In the genomic region with DNA sequence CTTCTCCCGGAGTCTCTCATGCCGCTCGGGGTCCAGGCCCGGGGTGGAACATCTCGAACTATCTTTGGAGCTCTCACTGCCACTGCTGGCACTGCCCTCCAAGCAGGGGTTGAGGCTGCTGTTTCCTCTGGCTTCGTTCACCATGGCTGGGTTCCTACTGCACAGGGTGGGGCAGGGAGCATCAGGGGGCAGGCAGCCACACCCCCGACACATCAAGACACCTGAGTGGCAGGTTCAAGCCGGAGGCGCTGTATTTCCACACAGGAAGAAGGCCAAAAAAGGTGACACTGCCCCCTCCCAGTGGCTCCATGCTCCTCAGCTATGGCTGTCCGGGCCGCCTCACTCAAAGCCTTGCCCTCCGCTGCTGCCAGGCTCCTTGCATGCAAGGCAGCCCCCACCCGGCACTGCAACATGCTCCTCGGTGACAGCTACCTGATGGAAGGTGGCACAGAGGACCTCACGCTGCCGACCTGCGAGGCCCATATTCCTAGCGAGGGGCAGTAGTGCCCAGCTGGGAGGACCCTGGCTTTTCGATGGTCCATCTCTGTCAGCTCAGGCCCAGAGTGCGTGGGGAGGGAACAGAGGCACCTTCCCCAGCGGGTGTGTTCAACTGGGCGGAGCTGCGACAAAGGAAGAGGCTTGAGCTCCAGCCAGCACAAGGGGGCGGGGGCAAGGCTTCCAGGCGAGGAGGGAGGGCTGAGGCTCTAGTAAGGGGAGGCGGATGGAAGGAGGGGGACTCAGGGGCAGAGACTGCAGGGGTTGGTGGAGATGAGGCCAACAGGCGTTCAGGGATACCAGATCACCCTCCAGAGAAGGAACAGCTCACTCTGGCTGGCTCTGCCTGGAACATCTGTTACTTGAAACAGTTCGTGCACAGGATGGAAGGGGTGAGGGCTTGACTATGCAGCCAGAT, we compare ENCODE assay signal across 8 cellular contexts. TPM values are rescaled to one million over a fixed set of nuclear protein-coding genes. Genes with fewer than 3 reads are reported as not detected.
DNase-seq lines count a peak whose midpoint lies in the region; ATAC-seq, FAIRE-seq and TF ChIP-seq lines count a peak whose summit lies in the region.

No MANE protein-coding gene starts in this region.

- H3K9me3 ChIP-seq in Loucy (ENCODE audit: insufficient read depth, low read depth, low read length) (no peaks in the 10 kb centered on the region), GM12878 (replicated peaks; ENCODE audit: control insufficient read depth, insufficient read depth, low read length) (no peaks in the 10 kb centered on the region)

- TF ChIP-seq RAD21 in GM12878 (IDR thresholded peaks at IDR 0.05; ENCODE audit: insufficient read depth, low read depth, low read length) = no peak

- peaks cover 19% of the 10 kb centered on the region for H4K20me1 ChIP-seq in Loucy (ENCODE audit: insufficient read depth, low read length, poor library complexity, severe bottlenecking)
- no peaks in the 10 kb centered on the region for H4K20me1 ChIP-seq in GM12878 (ENCODE audit: control insufficient read depth, insufficient read depth)

- H2AFZ ChIP-seq in Loucy (ENCODE audit: low read length) (peak overlapping the region; percentile 29; the same call in 1 of the 2 replicates), GM12878 (ENCODE audit: control insufficient read depth, low read depth, low read length) (peak overlapping the region; percentile 60)

- no peak for TF ChIP-seq EP300 in GM12878 (IDR thresholded peaks at IDR 0.05; ENCODE audit: borderline replicate concordance in 1 of 2, control insufficient read depth in 1 of 2, low read depth in 2 of 2, low read length in 2 of 2)

- H3K9me2 ChIP-seq in Loucy (replicated peaks; ENCODE audit: low read depth, low read length) = no peaks in the 10 kb centered on the region

- H3K79me2 ChIP-seq in Loucy (ENCODE audit: insufficient read depth, low read length) (peaks cover 38% of the 10 kb centered on the region), GM12878 (ENCODE audit: control insufficient read depth, insufficient read depth, low read length) (peaks cover 33% of the 10 kb centered on the region)

- H3F3A ChIP-seq in Loucy (ENCODE audit: low read depth) = no peaks in the 10 kb centered on the region

- TF ChIP-seq POLR2A in GM12878 (IDR thresholded peaks at IDR 0.05; ENCODE audit: low read depth, low read length) = peak; percentile 65

- intact Hi-C loops in GM12878 (cut with micrococcal nuclease; ENCODE audit: unreplicated experiment) = no loop called here

- peak overlapping the region; percentile 95 for H3K4me2 ChIP-seq in Loucy (ENCODE audit: low read depth, low read length, poor library complexity, severe bottlenecking)
- peak overlapping the region; percentile 86 for H3K4me2 ChIP-seq in GM12878 (ENCODE audit: control insufficient read depth, insufficient read depth)

- H3K36me3 ChIP-seq in Loucy (ENCODE audit: insufficient read depth, low read length) (no peaks in the 10 kb centered on the region), GM12878 (ENCODE audit: control insufficient read depth in 2 of 2, insufficient read depth in 2 of 2, low read length in 1 of 2) (peaks cover 0 to 2% of the 10 kb centered on the region in 2 experiments; a peak in 3 of 4 replicates)

- TSS peak; percentile 45 for BruUV-seq in GM12878 (replicated peaks; lab: Mats Ljungman, UMichigan)

- RAD21 ChIA-PET in GM12878 (lab: Charles Lee; ENCODE audit: unreplicated experiment) = interaction anchor here (0.6 to 1.6 kb wide), 8 partner anchors 11 to 164 kb away, joined by 3 to 11 read pairs (median 3); a partner anchor contains a TSS

- SMC1A ChIA-PET in GM12878 (lab: Charles Lee; ENCODE audit: uncharacterized antibody, unreplicated experiment) = interaction anchor here (0.9 to 1.3 kb wide), 2 partner anchors 11 to 66 kb away, joined by 3 to 5 read pairs; no protein-coding TSS in a partner anchor

- ATAC-seq in GM12878 (peak; percentile 66), GM21717 (IDR thresholded peaks at IDR 0.05; ENCODE audit: unreplicated experiment) (no peak), HG03457 (IDR thresholded peaks at IDR 0.05; ENCODE audit: unreplicated experiment) (no peak)

- 14% methylated on average over 23 of the region's 28 CpGs for WGBS in GM12878 (ENCODE audit: insufficient coverage, insufficient replicate concordance, low lambda C conversion rate, missing lambda C conversion rate)

- H3K9ac ChIP-seq in Loucy (ENCODE audit: low read depth, low read length, poor library complexity, severe bottlenecking) (peak overlapping the region; percentile 87), GM12878 (ENCODE audit: control insufficient read depth, insufficient read depth, low read length) (peak overlapping the region; percentile 32; the same call in 1 of the 2 replicates)

- no peak for TF ChIP-seq CTCF in GM12864 (IDR thresholded peaks at IDR 0.05; ENCODE audit: low read depth, low read length, missing control alignments)
- TF ChIP-seq CTCF in Loucy (conservative IDR thresholded peaks at IDR 0.05; ENCODE audit: low read length) = no peak
- TF ChIP-seq CTCF in GM12878 (IDR thresholded peaks at IDR 0.05 in 2 of 3, conservative IDR thresholded peaks at IDR 0.05 in 1 of 3; ENCODE audit: control insufficient read depth in 2 of 3, extremely low read depth in 1 of 3, insufficient read depth in 1 of 3, low read depth in 3 of 3, low read length in 3 of 3) = no peak
- no peak for TF ChIP-seq CTCF in retinal pigment epithelial cell (conservative IDR thresholded peaks at IDR 0.05; ENCODE audit: low read depth, low read length)

- peak; percentile 37 for DNase-seq in GM12864 (ENCODE audit: low read depth)
- DNase-seq in T1000 (lab: John Stamatoyannopoulos, UW) = peak; percentile 83
- peak; percentile 42 for DNase-seq in GM12878 (ENCODE audit: low read depth, low spot score)
- peak; percentile 81 for DNase-seq in iPS DF 19.7 (ENCODE audit: low read depth, low spot score)
- DNase-seq in retinal pigment epithelial cell (ENCODE audit: low read depth) = peak; percentile 83

- H3K27ac ChIP-seq in GM12878 (ENCODE audit: control insufficient read depth, insufficient read depth) = peak overlapping the region; percentile 24; the same call in 1 of the 2 replicates

- in situ Hi-C loops in GM12878 (cut with MboI) = no loop called here

- POLR2A ChIA-PET in GM12878 (lab: Charles Lee) = interaction anchor here (0.6 to 2.0 kb wide), 9 partner anchors 9 to 528 kb away, joined by 3 to 20 read pairs (median 4); no protein-coding TSS in a partner anchor

- peak overlapping the region; percentile 57 for H3K4me3 ChIP-seq in GM12864 (ENCODE audit: low read depth, low read length)
- peak overlapping the region; percentile 89 for H3K4me3 ChIP-seq in Loucy (ENCODE audit: low read length, poor library complexity, severe bottlenecking)
- peak overlapping the region; percentile 56 for H3K4me3 ChIP-seq in GM12878
- H3K4me3 ChIP-seq in retinal pigment epithelial cell (ENCODE audit: low read length) = peak overlapping the region; percentile 68

- H3K4me1 ChIP-seq in Loucy (ENCODE audit: insufficient read depth, low read length, poor library complexity, severe bottlenecking) (peaks cover 52% of the 10 kb centered on the region), GM12878 (ENCODE audit: control insufficient read depth, insufficient read depth, low read length) (peaks cover 8% of the 10 kb centered on the region)

- CTCF ChIA-PET in GM12878 (lab: Yijun Ruan, JAX) = interaction anchor here (1.1 to 1.4 kb wide), 2 partner anchors 19 to 121 kb away, joined by 3 read pairs; no protein-coding TSS in a partner anchor

- peak; percentile 68 for FAIRE-seq in GM12878 (lab: Jason Lieb, UNC)

- H3K27me3 ChIP-seq in Loucy (ENCODE audit: insufficient read depth, low read length, poor library complexity, severe bottlenecking) (no peaks in the 10 kb centered on the region), GM12878 (replicated peaks in 1 of 2; ENCODE audit: control insufficient read depth in 2 of 2, insufficient read depth in 2 of 2, low read length in 1 of 2) (no peaks in the 10 kb centered on the region)

RNA-seq across cellular contexts. Expression of a gene that starts 2.5 kb away (rescaled TPM):
- total RNA-seq in GM12878 (2013; cell fraction: nucleolus; rRNA removed) = 64.5 and 71.1 TPM in 2 replicates
- total RNA-seq in GM12878 (2014; rRNA removed) = 16.1 and 16.8 TPM in 2 replicates
- 9.7 and 10.0 TPM in 2 replicates for total RNA-seq in GM12878 (2014; rRNA removed; fragmentation: Illumina TruSeq; extraction: Trizol)
- 15.8 and 16.6 TPM in 2 replicates for total RNA-seq in GM12878 (2021)
- 5.1 TPM for polyA plus RNA-seq in GM12878 (2011; ENCODE audit: low read depth)
- polyA plus RNA-seq in GM12878 (2011; rRNA removed) = 8.0 and 13.1 TPM in 2 replicates
- 11.3 and 14.2 TPM in 2 replicates for polyA plus RNA-seq in GM12878 (2011; cell fraction: cytosol; rRNA removed)
- 20.6 and 23.7 TPM in 2 replicates for polyA plus RNA-seq in GM12878 (2011; cell fraction: nucleus; rRNA removed)
- polyA plus RNA-seq in GM12878 (2012) = 10.9 and 11.0 TPM in 2 replicates
- 5.0 and 9.0 TPM in 2 replicates for polyA plus RNA-seq in GM12878 (2014; fragmentation: Illumina TruSeq; extraction: Trizol)
- polyA plus RNA-seq in GM12878 (2014; fragmentation: Nextera tagmentation; extraction: Ambion mirVana) = 1 to 10 TPM; 1.0 to 1.2 TPM
- polyA plus RNA-seq in GM12878 (2014; rRNA removed) = 14.1 and 15.1 TPM in 2 replicates
- 1 to 10 TPM; 8.1 to 9.2 TPM for polyA plus RNA-seq in GM12878 (2016; fragmentation: Nextera tagmentation; extraction: Ambion mirVana)
- 27.2 and 43.1 TPM in 2 replicates for polyA minus RNA-seq in GM12878 (2011; rRNA and poly(A)+ RNA removed)
- polyA minus RNA-seq in GM12878 (2011; cell fraction: cytosol; rRNA and poly(A)+ RNA removed) = 8.1 and 11.8 TPM in 2 replicates
- 27.8 and 45.6 TPM in 2 replicates for polyA minus RNA-seq in GM12878 (2011; cell fraction: nucleus; rRNA and poly(A)+ RNA removed)

RNA-seq across cellular contexts. Expression of a gene that starts 2.8 kb away (rescaled TPM):
- total RNA-seq in GM12878 (2013; cell fraction: nucleolus; rRNA removed) = 71.1 and 80.4 TPM in 2 replicates
- 9.3 and 9.9 TPM in 2 replicates for total RNA-seq in GM12878 (2014; rRNA removed)
- 8.0 and 9.0 TPM in 2 replicates for total RNA-seq in GM12878 (2014; rRNA removed; fragmentation: Illumina TruSeq; extraction: Trizol)
- total RNA-seq in GM12878 (2021) = 18.3 and 20.8 TPM in 2 replicates
- polyA plus RNA-seq in GM12878 (2011; ENCODE audit: low read depth) = 6.5 TPM
- polyA plus RNA-seq in GM12878 (2011; rRNA removed) = 10.0 and 12.0 TPM in 2 replicates
- 12.9 and 14.9 TPM in 2 replicates for polyA plus RNA-seq in GM12878 (2011; cell fraction: cytosol; rRNA removed)
- 65.7 and 71.3 TPM in 2 replicates for polyA plus RNA-seq in GM12878 (2011; cell fraction: nucleus; rRNA removed)
- polyA plus RNA-seq in GM12878 (2012) = 11.9 and 13.7 TPM in 2 replicates
- polyA plus RNA-seq in GM12878 (2014; fragmentation: Illumina TruSeq; extraction: Trizol) = 16.5 TPM in 2 replicates
- polyA plus RNA-seq in GM12878 (2014; fragmentation: Nextera tagmentation; extraction: Ambion mirVana) = 1 to 10 TPM; 2.2 to 2.4 TPM
- 19.7 and 20.9 TPM in 2 replicates for polyA plus RNA-seq in GM12878 (2014; rRNA removed)
- polyA plus RNA-seq in GM12878 (2016; fragmentation: Nextera tagmentation; extraction: Ambion mirVana) = 10 to 100 TPM in 1 of 2 experiments, 1 to 10 TPM in 1; 9.5 to 10.5 TPM
- 12.1 and 16.8 TPM in 2 replicates for polyA minus RNA-seq in GM12878 (2011; rRNA and poly(A)+ RNA removed)
- 3.3 and 4.0 TPM in 2 replicates for polyA minus RNA-seq in GM12878 (2011; cell fraction: cytosol; rRNA and poly(A)+ RNA removed)
- 17.4 and 25.6 TPM in 2 replicates for polyA minus RNA-seq in GM12878 (2011; cell fraction: nucleus; rRNA and poly(A)+ RNA removed)

RNA-seq across cellular contexts. Expression of a gene that starts 41.2 kb away (rescaled TPM):
- total RNA-seq in GM12878 (2013; cell fraction: nucleolus; rRNA removed) = not detected in 2 replicates
- total RNA-seq in GM12878 (2014; rRNA removed) = 0.17 TPM in 1 of 2 replicates, not detected in the other
- total RNA-seq in GM12878 (2014; rRNA removed; fragmentation: Illumina TruSeq; extraction: Trizol) = not detected in 2 replicates
- 0.31 TPM in 1 of 2 replicates, not detected in the other for total RNA-seq in GM12878 (2021)
- not detected for polyA plus RNA-seq in GM12878 (2011; ENCODE audit: low read depth)
- not detected in 2 replicates for polyA plus RNA-seq in GM12878 (2011; rRNA removed)
- not detected in 2 replicates for polyA plus RNA-seq in GM12878 (2011; cell fraction: cytosol; rRNA removed)
- not detected in 2 replicates for polyA plus RNA-seq in GM12878 (2011; cell fraction: nucleus; rRNA removed)
- 0.10 and 1.7 TPM in 2 replicates for polyA plus RNA-seq in GM12878 (2012)
- polyA plus RNA-seq in GM12878 (2014; fragmentation: Illumina TruSeq; extraction: Trizol) = not detected in 2 replicates
- not detected for polyA plus RNA-seq in GM12878 (2014; fragmentation: Nextera tagmentation; extraction: Ambion mirVana)
- not detected in 2 replicates for polyA plus RNA-seq in GM12878 (2014; rRNA removed)
- polyA plus RNA-seq in GM12878 (2016; fragmentation: Nextera tagmentation; extraction: Ambion mirVana) = not detected
- not detected in 2 replicates for polyA minus RNA-seq in GM12878 (2011; rRNA and poly(A)+ RNA removed)
- not detected in 2 replicates for polyA minus RNA-seq in GM12878 (2011; cell fraction: cytosol; rRNA and poly(A)+ RNA removed)
- polyA minus RNA-seq in GM12878 (2011; cell fraction: nucleus; rRNA and poly(A)+ RNA removed) = not detected in 2 replicates

RNA-seq across cellular contexts. Expression of a gene that starts 44.4 kb away (rescaled TPM):
- not detected in 2 replicates for total RNA-seq in GM12878 (2013; cell fraction: nucleolus; rRNA removed)
- total RNA-seq in GM12878 (2014; rRNA removed) = not detected in 2 replicates
- not detected in 2 replicates for total RNA-seq in GM12878 (2014; rRNA removed; fragmentation: Illumina TruSeq; extraction: Trizol)
- total RNA-seq in GM12878 (2021) = not detected in 2 replicates
- not detected for polyA plus RNA-seq in GM12878 (2011; ENCODE audit: low read depth)
- polyA plus RNA-seq in GM12878 (2011; rRNA removed) = not detected in 2 replicates
- not detected in 2 replicates for polyA plus RNA-seq in GM12878 (2011; cell fraction: cytosol; rRNA removed)
- polyA plus RNA-seq in GM12878 (2011; cell fraction: nucleus; rRNA removed) = not detected in 2 replicates
- polyA plus RNA-seq in GM12878 (2012) = 0.29 and 0.50 TPM in 2 replicates
- not detected in 2 replicates for polyA plus RNA-seq in GM12878 (2014; fragmentation: Illumina TruSeq; extraction: Trizol)
- not detected for polyA plus RNA-seq in GM12878 (2014; fragmentation: Nextera tagmentation; extraction: Ambion mirVana)
- polyA plus RNA-seq in GM12878 (2014; rRNA removed) = not detected in 2 replicates
- under 1 TPM; 0.31 to 0.39 TPM for polyA plus RNA-seq in GM12878 (2016; fragmentation: Nextera tagmentation; extraction: Ambion mirVana)
- not detected in 2 replicates for polyA minus RNA-seq in GM12878 (2011; rRNA and poly(A)+ RNA removed)
- polyA minus RNA-seq in GM12878 (2011; cell fraction: cytosol; rRNA and poly(A)+ RNA removed) = not detected in 2 replicates
- not detected in 2 replicates for polyA minus RNA-seq in GM12878 (2011; cell fraction: nucleus; rRNA and poly(A)+ RNA removed)

RNA-seq across cellular contexts. Expression of a gene that starts 55.5 kb away (rescaled TPM):
- total RNA-seq in GM12878 (2013; cell fraction: nucleolus; rRNA removed) = not detected in 2 replicates
- total RNA-seq in GM12878 (2014; rRNA removed) = not detected in 2 replicates
- not detected in 2 replicates for total RNA-seq in GM12878 (2014; rRNA removed; fragmentation: Illumina TruSeq; extraction: Trizol)
- not detected in 2 replicates for total RNA-seq in GM12878 (2021)
- not detected for polyA plus RNA-seq in GM12878 (2011; ENCODE audit: low read depth)
- polyA plus RNA-seq in GM12878 (2011; rRNA removed) = not detected in 2 replicates
- not detected in 2 replicates for polyA plus RNA-seq in GM12878 (2011; cell fraction: cytosol; rRNA removed)
- polyA plus RNA-seq in GM12878 (2011; cell fraction: nucleus; rRNA removed) = not detected in 2 replicates
- 0.18 TPM in 1 of 2 replicates, not detected in the other for polyA plus RNA-seq in GM12878 (2012)
- polyA plus RNA-seq in GM12878 (2014; fragmentation: Illumina TruSeq; extraction: Trizol) = not detected in 2 replicates
- not detected for polyA plus RNA-seq in GM12878 (2014; fragmentation: Nextera tagmentation; extraction: Ambion mirVana)
- not detected in 2 replicates for polyA plus RNA-seq in GM12878 (2014; rRNA removed)
- polyA plus RNA-seq in GM12878 (2016; fragmentation: Nextera tagmentation; extraction: Ambion mirVana) = not detected
- not detected in 2 replicates for polyA minus RNA-seq in GM12878 (2011; rRNA and poly(A)+ RNA removed)
- polyA minus RNA-seq in GM12878 (2011; cell fraction: cytosol; rRNA and poly(A)+ RNA removed) = not detected in 2 replicates
- polyA minus RNA-seq in GM12878 (2011; cell fraction: nucleus; rRNA and poly(A)+ RNA removed) = not detected in 2 replicates
